In genomic region chr12:116624516-116624915, GRCh38 we compare ENCODE assay signal across 29 cellular contexts.
"Had no signal": no experiment of that assay in that cellular context is flagged by ENCODE, and none has a peak within 500 bp of the region (broad histone marks: within the 10 kb centered on the region; RNA-seq: fewer than 3 reads in every experiment).

No MANE protein-coding gene starts in this region.

- H3K27ac Mint-ChIP-seq: activated CD4-positive, alpha-beta T cell treated with anti-CD3 and anti-CD28 coated beads for 36 hours; activated CD4-positive, alpha-beta T cell treated with anti-CD3 and anti-CD28 coated beads, Interleukin-2, amount 10 ng/mL, durations not matched to agents 7 days and 5 days; activated naive CD4-positive, alpha-beta T cell treated with anti-CD3 and anti-CD28 coated beads, Interleukin-2, amount 10 ng/mL, durations not matched to agents 7 days and 5 days; activated naive CD8-positive, alpha-beta T cell; activated naive CD8-positive, alpha-beta T cell treated with anti-CD3 and anti-CD28 coated beads, Interleukin-2, amount 50 U/mL, for 24 hours; activated T-helper 1 cell treated with anti-CD3 and anti-CD28 coated beads, Interleukin-12 subunit alpha, Interleukin-12 subunit beta, Interleukin-2, Interleukin-4 antibody, amounts not matched to agents 30 ng/mL and 10 ng/mL and 1 ng/mL, durations not matched to agents 14 hours and 24 hours and 36 hours; brain; T-helper 1 cell treated with Interleukin-12 subunit alpha and Interleukin-12 subunit beta and Interleukin-4 antibody, amounts not matched to agents 30 μg/mL and 1 μg/mL, for 36 hours; T-helper 2 cell treated with Interferon-gamma antibody and Interleukin-4, amounts not matched to agents 5 μg/mL and 100 μg/mL, for 36 hours; WTC11 had no signal

- H3K36me3 Mint-ChIP-seq: activated naive CD4-positive, alpha-beta T cell treated with anti-CD3 and anti-CD28 coated beads, Interleukin-2, amount 10 ng/mL, durations not matched to agents 7 days and 5 days; activated naive CD8-positive, alpha-beta T cell; brain had no signal

- H3K4me3 Mint-ChIP-seq: activated CD4-positive, alpha-beta T cell treated with anti-CD3 and anti-CD28 coated beads for 36 hours; activated CD4-positive, alpha-beta T cell treated with anti-CD3 and anti-CD28 coated beads, Interleukin-2, amount 10 ng/mL, durations not matched to agents 7 days and 5 days; activated naive CD4-positive, alpha-beta T cell treated with anti-CD3 and anti-CD28 coated beads, Interleukin-2, amount 10 ng/mL, durations not matched to agents 7 days and 5 days; activated naive CD8-positive, alpha-beta T cell; activated naive CD8-positive, alpha-beta T cell treated with anti-CD3 and anti-CD28 coated beads, Interleukin-2, amount 50 U/mL, for 24 hours; activated T-cell treated with anti-CD3 and anti-CD28 coated beads, Interleukin-2, amount 50 U/mL, for 4 hours; activated T-helper 1 cell treated with anti-CD3 and anti-CD28 coated beads, Interleukin-12 subunit alpha, Interleukin-12 subunit beta, Interleukin-2, Interleukin-4 antibody, amounts not matched to agents 30 ng/mL and 10 ng/mL and 1 ng/mL, durations not matched to agents 14 hours and 24 hours and 36 hours; brain; T-helper 1 cell treated with Interleukin-12 subunit alpha and Interleukin-12 subunit beta and Interleukin-4 antibody, amounts not matched to agents 30 μg/mL and 1 μg/mL, for 36 hours; T-helper 2 cell treated with Interferon-gamma antibody and Interleukin-4, amounts not matched to agents 5 μg/mL and 100 μg/mL, for 36 hours; WTC11 had no signal

- H3K27ac ChIP-seq: SJCRH30, SK-N-MC had no signal

- H3K27me3 ChIP-seq: SJCRH30 had no signal

- H3K4me1 Mint-ChIP-seq: activated CD4-positive, alpha-beta T cell treated with anti-CD3 and anti-CD28 coated beads for 36 hours; activated CD4-positive, alpha-beta T cell treated with anti-CD3 and anti-CD28 coated beads, Interleukin-2, amount 10 ng/mL, durations not matched to agents 7 days and 5 days; activated naive CD4-positive, alpha-beta T cell treated with anti-CD3 and anti-CD28 coated beads, Interleukin-2, amount 10 ng/mL, durations not matched to agents 7 days and 5 days; activated naive CD8-positive, alpha-beta T cell treated with anti-CD3 and anti-CD28 coated beads, Interleukin-2, amount 50 U/mL, for 24 hours had no signal

- H3K4me3 ChIP-seq: SJCRH30, SK-N-MC had no signal

- H3K4me1 ChIP-seq: SJCRH30 had no signal

- H3K9me3 ChIP-seq: SJCRH30 had no signal

- ATAC-seq: activated CD4-positive, alpha-beta T cell treated with anti-CD3 and anti-CD28 coated beads for 36 hours; activated CD4-positive, CD25-positive, alpha-beta regulatory T cell treated with anti-CD3 and anti-CD28 coated beads, Interleukin-2, amount 50 U/mL, for 24 hours; activated naive CD8-positive, alpha-beta T cell treated with anti-CD3 and anti-CD28 coated beads, Interleukin-2, amount 50 U/mL, for 24 hours; activated T-cell treated with anti-CD3 and anti-CD28 coated beads, Interleukin-2, amount 50 U/mL, for 4 hours; Panc1; WTC11 had no signal

- DNase-seq: activated CD4-positive, alpha-beta T cell treated with anti-CD3 and anti-CD28 coated beads for 36 hours; activated CD4-positive, alpha-beta T cell treated with anti-CD3 and anti-CD28 coated beads, Interleukin-2, amount 10 ng/mL, durations not matched to agents 7 days and 5 days; activated CD4-positive, alpha-beta T cell treated with anti-CD3 and anti-CD28 coated beads, Interleukin-2, amount 50 U/mL, for 48 hours; activated CD8-positive, alpha-beta memory T cell treated with anti-CD3 and anti-CD28 coated beads, Interleukin-2, amount 50 U/mL, for 4 hours; activated gamma-delta T cell treated with Interleukin-2 at 50 U/mL for 16 hours; activated naive CD4-positive, alpha-beta T cell treated with anti-CD3 and anti-CD28 coated beads, Interleukin-2, amount 10 ng/mL, durations not matched to agents 7 days and 5 days; activated naive CD8-positive, alpha-beta T cell treated with anti-CD3 and anti-CD28 coated beads, Interleukin-2, amount 50 U/mL, for 24 hours; activated T-cell treated with anti-CD3 and anti-CD28 coated beads for 4 hours; activated T-cell treated with anti-CD3 and anti-CD28 coated beads, Interleukin-2, amount 50 U/mL, for 4 hours; anterior cingulate cortex; central memory CD4-positive, alpha-beta T cell; NCI-H1092 treated with DMSO at 0.1 percent for 48 hours; NCI-H1417; NCI-H146; NCI-H187; NCI-H2029 treated with DMSO at 0.1 percent for 48 hours; NCI-H345; NCI-H524 treated with DMSO at 0.1 percent for 48 hours; NCI-H774; SJCRH30 had no signal

- H3K36me3 ChIP-seq: SJCRH30 had no signal
